16 cellular contexts compared by ENCODE assay signal in genomic region chr16:57133911-57134310, GRCh38. TPM values are rescaled to one million over a fixed set of nuclear protein-coding genes. Genes with fewer than 3 reads are reported as not detected.
DNase-seq lines count a peak whose midpoint lies in the region; ATAC-seq, FAIRE-seq and TF ChIP-seq lines count a peak whose summit lies in the region.
"Had no signal": no experiment of that assay in that cellular context is flagged by ENCODE, and none has a peak within 500 bp of the region (broad histone marks: within the 10 kb centered on the region; RNA-seq: fewer than 3 reads in every experiment).

No MANE protein-coding gene starts in this region.

- POLR2A ChIA-PET in activated CD4-positive, alpha-beta memory T cell treated with anti-CD3 and anti-CD28 coated beads, Interleukin-2, amount 10 ng/mL, durations not matched to agents 7 days and 5 days (lab: Charles Lee), result interaction anchor here (0.9 to 2.1 kb wide), 2 partner anchors 11 to 20 kb away, joined by 3 to 9 read pairs; no protein-coding TSS in a partner anchor

- no peak overlapping the region for H3K9ac ChIP-seq in kidney (ENCODE audit: low read length in 2 of 2)

- no peaks in the 10 kb centered on the region for H3K36me3 Mint-ChIP-seq in activated naive CD4-positive, alpha-beta T cell treated with anti-CD3 and anti-CD28 coated beads for 36 hours (ENCODE audit: low read depth)
- no peaks in the 10 kb centered on the region for H3K36me3 Mint-ChIP-seq in activated CD4-positive, alpha-beta memory T cell treated with anti-CD3 and anti-CD28 coated beads, Interleukin-2, amount 10 ng/mL, durations not matched to agents 7 days and 5 days (ENCODE audit: low read depth)

- H3K4me3 ChIP-seq in kidney (ENCODE audit: low read length in 2 of 2), result no peak overlapping the region
- H3K4me3 ChIP-seq: GM23338, left lung, sigmoid colon had no signal

- peak overlapping the region; percentile 91 for H3K27ac Mint-ChIP-seq in activated naive CD4-positive, alpha-beta T cell treated with anti-CD3 and anti-CD28 coated beads for 36 hours
- peak overlapping the region; percentile 58 for H3K27ac Mint-ChIP-seq in activated CD4-positive, alpha-beta memory T cell treated with anti-CD3 and anti-CD28 coated beads, Interleukin-2, amount 10 ng/mL, durations not matched to agents 7 days and 5 days
- H3K27ac Mint-ChIP-seq: GM23338 had no signal

- no peaks in the 10 kb centered on the region for H3K4me1 ChIP-seq in kidney (ENCODE audit: control insufficient read depth in 1 of 2, insufficient read depth in 1 of 2, low read depth in 1 of 2, low read length in 2 of 2)

- H3K27me3 Mint-ChIP-seq in activated naive CD4-positive, alpha-beta T cell treated with anti-CD3 and anti-CD28 coated beads for 36 hours (ENCODE audit: low read depth), result no peaks in the 10 kb centered on the region
- no peaks in the 10 kb centered on the region for H3K27me3 Mint-ChIP-seq in activated CD4-positive, alpha-beta memory T cell treated with anti-CD3 and anti-CD28 coated beads, Interleukin-2, amount 10 ng/mL, durations not matched to agents 7 days and 5 days

- DNase-seq in activated naive CD4-positive, alpha-beta T cell treated with anti-CD3 and anti-CD28 coated beads for 36 hours, result peak; percentile 38
- no peak for DNase-seq in activated naive CD4-positive, alpha-beta T cell treated with anti-CD3 and anti-CD28 coated beads, Interleukin-2, amount 50 U/mL, for 16 hours
- no peak for DNase-seq in activated CD4-positive, alpha-beta memory T cell treated with anti-CD3 and anti-CD28 coated beads, Interleukin-2, amount 10 ng/mL, durations not matched to agents 7 days and 5 days
- DNase-seq in kidney, result peak; percentile 35
- no peak for DNase-seq in putamen (ENCODE audit: low spot score)
- DNase-seq: brain microvascular endothelial cell; DMS153; effector CD4-positive, alpha-beta T cell; NCI-H345; sigmoid colon; stimulated activated naive CD4-positive, alpha-beta T cell had no signal

- CTCF ChIA-PET in activated naive CD4-positive, alpha-beta T cell treated with anti-CD3 and anti-CD28 coated beads for 36 hours (lab: Charles Lee), result interaction anchor here (0.6 to 1.8 kb wide), 4 partner anchors 42 to 329 kb away, joined by 3 to 6 read pairs (median 4); partner anchors contain the start of genes CPNE2 and POLR2C
- CTCF ChIA-PET in activated CD4-positive, alpha-beta memory T cell treated with anti-CD3 and anti-CD28 coated beads, Interleukin-2, amount 10 ng/mL, durations not matched to agents 7 days and 5 days (lab: Charles Lee), result interaction anchor here (0.6 to 1.4 kb wide), 2 partner anchors 24 to 41 kb away, joined by 3 read pairs; partner anchors contain the start of gene CPNE2

- H3K36me3 ChIP-seq in kidney (ENCODE audit: control insufficient read depth in 1 of 2, insufficient read depth in 2 of 2, low read length in 2 of 2), result no peaks in the 10 kb centered on the region
- H3K36me3 ChIP-seq: brain microvascular endothelial cell had no signal

- TF ChIP-seq CTCF in kidney (IDR thresholded peaks at IDR 0.05; ENCODE audit: borderline replicate concordance, extremely low read depth, insufficient read depth), result no peak

- FAIRE-seq in kidney (lab: Jason Lieb, UNC), result no peak

- H3K27ac ChIP-seq in kidney (ENCODE audit: low read depth in 2 of 2, low read length in 2 of 2), result no peak overlapping the region
- H3K27ac ChIP-seq in temporal lobe (ENCODE audit: low read depth, low read length), result peak overlapping the region; percentile 95
- H3K27ac ChIP-seq: brain microvascular endothelial cell, sigmoid colon had no signal

- intact Hi-C loops in activated naive CD4-positive, alpha-beta T cell treated with anti-CD3 and anti-CD28 coated beads for 36 hours (cut with micrococcal nuclease), result no loop called here
- intact Hi-C loops in kidney (cut with DNase I), result no loop called here

- H3K4me1 Mint-ChIP-seq in activated naive CD4-positive, alpha-beta T cell treated with anti-CD3 and anti-CD28 coated beads for 36 hours (ENCODE audit: low read depth), result peaks cover 67% of the 10 kb centered on the region
- peaks cover 63% of the 10 kb centered on the region for H3K4me1 Mint-ChIP-seq in activated CD4-positive, alpha-beta memory T cell treated with anti-CD3 and anti-CD28 coated beads, Interleukin-2, amount 10 ng/mL, durations not matched to agents 7 days and 5 days

- H3K4me3 Mint-ChIP-seq in activated naive CD4-positive, alpha-beta T cell treated with anti-CD3 and anti-CD28 coated beads for 36 hours, result no peak overlapping the region
- peak overlapping the region; percentile 63 for H3K4me3 Mint-ChIP-seq in activated CD4-positive, alpha-beta memory T cell treated with anti-CD3 and anti-CD28 coated beads, Interleukin-2, amount 10 ng/mL, durations not matched to agents 7 days and 5 days
- H3K4me3 Mint-ChIP-seq: GM23338 had no signal

- ATAC-seq in HG02610 (IDR thresholded peaks at IDR 0.05; ENCODE audit: unreplicated experiment) (no peak), HG03025 (IDR thresholded peaks at IDR 0.05; ENCODE audit: low FRiP score, unreplicated experiment) (no peak)
- ATAC-seq: left lung had no signal

- no peaks in the 10 kb centered on the region for H3K9me3 Mint-ChIP-seq in activated naive CD4-positive, alpha-beta T cell treated with anti-CD3 and anti-CD28 coated beads for 36 hours
- no peaks in the 10 kb centered on the region for H3K9me3 Mint-ChIP-seq in activated CD4-positive, alpha-beta memory T cell treated with anti-CD3 and anti-CD28 coated beads, Interleukin-2, amount 10 ng/mL, durations not matched to agents 7 days and 5 days
- H3K9me3 Mint-ChIP-seq: GM23338 had no signal

- H3K9me3 ChIP-seq in kidney (ENCODE audit: control insufficient read depth in 1 of 2, low read length in 2 of 2), result no peaks in the 10 kb centered on the region
- H3K9me3 ChIP-seq: left lung, sigmoid colon had no signal

RNA-seq across cellular contexts. Expression of gene CPNE2, which starts 41.5 kb away (rescaled TPM):
- total RNA-seq in activated naive CD4-positive, alpha-beta T cell treated with anti-CD3 and anti-CD28 coated beads for 36 hours, result 1 to 10 TPM; 5.1 TPM
- total RNA-seq in activated CD4-positive, alpha-beta memory T cell treated with anti-CD3 and anti-CD28 coated beads, Interleukin-2, amount 10 ng/mL, durations not matched to agents 7 days and 5 days, result 1 to 10 TPM; 4.6 to 4.8 TPM
- total RNA-seq in kidney, result 24.1 TPM
- polyA plus RNA-seq in kidney (ENCODE audit: insufficient read depth, low read depth, low replicate concordance), result 33.1 TPM
- total RNA-seq in temporal lobe, result 42.5 TPM

RNA-seq across cellular contexts. Expression of gene PSME3IP1, which starts 51.9 kb away (rescaled TPM):
- total RNA-seq in activated naive CD4-positive, alpha-beta T cell treated with anti-CD3 and anti-CD28 coated beads for 36 hours, result 100 to 1,000 TPM; 106 to 110 TPM
- 100 to 1,000 TPM; 112 to 115 TPM for total RNA-seq in activated CD4-positive, alpha-beta memory T cell treated with anti-CD3 and anti-CD28 coated beads, Interleukin-2, amount 10 ng/mL, durations not matched to agents 7 days and 5 days
- total RNA-seq in kidney (84.6 TPM), temporal lobe (96.9 TPM)
- 79.1 TPM for polyA plus RNA-seq in kidney (ENCODE audit: insufficient read depth, low read depth, low replicate concordance)

RNA-seq across cellular contexts. Expression of gene RSPRY1, which starts 52.2 kb away (rescaled TPM):
- total RNA-seq in activated naive CD4-positive, alpha-beta T cell treated with anti-CD3 and anti-CD28 coated beads for 36 hours, result 10 to 100 TPM; 25.7 to 28.7 TPM
- total RNA-seq in activated CD4-positive, alpha-beta memory T cell treated with anti-CD3 and anti-CD28 coated beads, Interleukin-2, amount 10 ng/mL, durations not matched to agents 7 days and 5 days, result 10 to 100 TPM; 34.1 to 39.3 TPM
- 32.2 TPM for total RNA-seq in kidney
- 14.4 TPM for polyA plus RNA-seq in kidney (ENCODE audit: insufficient read depth, low read depth, low replicate concordance)
- 61.7 TPM for total RNA-seq in temporal lobe

Comparison
In these comparisons a context has a peak if more than half of its experiments do, and no peak if none do; other contexts are left out.
1. DNase-seq: peak in activated naive CD4-positive, alpha-beta T cell treated with anti-CD3 and anti-CD28 coated beads for 36 hours (single experiment) and kidney (single experiment); none in activated naive CD4-positive, alpha-beta T cell treated with anti-CD3 and anti-CD28 coated beads, Interleukin-2, amount 50 U/mL, for 16 hours (single experiment), activated CD4-positive, alpha-beta memory T cell treated with anti-CD3 and anti-CD28 coated beads, Interleukin-2, amount 10 ng/mL, durations not matched to agents 7 days and 5 days (single experiment) and putamen (single experiment).